In the genomic region with DNA sequence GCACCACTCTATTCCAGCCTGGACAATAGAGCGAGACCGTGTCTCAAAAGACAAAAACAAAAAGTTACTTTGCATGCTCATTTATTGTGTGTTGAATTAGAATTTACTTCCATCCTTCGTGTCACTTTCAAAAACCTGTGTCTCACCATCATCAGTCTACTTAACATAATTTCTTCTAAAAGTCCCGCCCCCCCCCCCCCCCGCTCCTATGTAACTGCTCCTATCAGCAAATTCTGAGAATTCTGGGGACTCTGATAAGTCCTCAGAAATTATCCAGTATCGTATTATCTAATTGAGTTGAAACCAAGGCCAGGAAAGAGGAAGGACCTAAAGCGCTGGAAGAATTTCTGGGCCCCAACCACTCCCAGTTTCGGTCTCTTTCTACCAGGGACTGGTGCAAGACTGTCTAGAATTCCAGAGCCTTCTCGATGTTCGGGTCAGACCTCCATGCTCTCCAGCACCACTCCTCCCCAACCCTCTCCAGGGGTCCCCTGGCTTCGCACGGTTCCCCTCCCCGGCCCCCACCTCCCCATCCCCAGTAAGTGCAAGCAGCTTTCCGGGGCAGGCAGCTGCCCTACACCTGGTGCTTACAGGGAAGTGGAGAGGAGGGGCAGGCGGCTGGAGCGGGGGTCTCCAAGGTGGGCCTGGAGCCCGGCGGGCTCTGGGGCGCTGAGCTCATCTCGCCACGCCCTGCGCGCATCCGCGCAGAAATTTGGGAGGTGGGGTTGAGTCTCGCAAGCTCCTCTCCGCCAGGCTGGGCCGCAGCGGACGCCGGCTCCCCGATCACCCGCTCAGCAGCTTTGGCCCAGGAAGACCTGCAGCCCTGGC, we compare ENCODE assay signal across 1 cellular context.
A peak's percentile ranks its signal among the peaks of the same experiment; 100 is the strongest.
TF ChIP-seq lines count a peak whose summit lies in the region.

No MANE protein-coding gene starts in this region.

TF ChIP-seq in K562, 482 proteins besides CTCF, POLR2A, EP300 and RAD21:
- TF ChIP-seq BRF1 (IDR thresholded peaks at IDR 0.05; ENCODE audit: borderline replicate concordance, extremely low read depth, insufficient read length) (no peak), ZBTB7A (IDR thresholded peaks at IDR 0.05; ENCODE audit: borderline replicate concordance, control insufficient read depth, low read depth, low read length) (peak; percentile 68; the same call in 1 of the 2 replicates), POLR2G (IDR thresholded peaks at IDR 0.05; ENCODE audit: low read depth, low read length) (peak; percentile 56; the same call in 1 of the 2 replicates), SIX5 (IDR thresholded peaks at IDR 0.05; ENCODE audit: borderline replicate concordance in 1 of 2, insufficient read depth in 1 of 2, low read depth in 1 of 2, low read length in 2 of 2) (no peak), PHB (CRISPR knock-in tag; IDR thresholded peaks at IDR 0.05) (no peak), RBM22 (IDR thresholded peaks at IDR 0.05; ENCODE audit: low read depth, low read length, poor library complexity, severe bottlenecking) (peak; percentile 66), LCOR (CRISPR knock-in tag; IDR thresholded peaks at IDR 0.05) (0 out of 2 replicates have a peak, but pooled peaks have one; percentile 40)
- TF ChIP-seq, protein P1, sequence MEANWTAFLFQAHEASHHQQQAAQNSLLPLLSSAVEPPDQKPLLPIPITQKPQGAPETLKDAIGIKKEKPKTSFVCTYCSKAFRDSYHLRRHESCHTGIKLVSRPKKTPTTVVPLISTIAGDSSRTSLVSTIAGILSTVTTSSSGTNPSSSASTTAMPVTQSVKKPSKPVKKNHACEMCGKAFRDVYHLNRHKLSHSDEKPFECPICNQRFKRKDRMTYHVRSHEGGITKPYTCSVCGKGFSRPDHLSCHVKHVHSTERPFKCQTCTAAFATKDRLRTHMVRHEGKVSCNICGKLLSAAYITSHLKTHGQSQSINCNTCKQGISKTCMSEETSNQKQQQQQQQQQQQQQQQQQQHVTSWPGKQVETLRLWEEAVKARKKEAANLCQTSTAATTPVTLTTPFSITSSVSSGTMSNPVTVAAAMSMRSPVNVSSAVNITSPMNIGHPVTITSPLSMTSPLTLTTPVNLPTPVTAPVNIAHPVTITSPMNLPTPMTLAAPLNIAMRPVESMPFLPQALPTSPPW (CRISPR knock-in tag; IDR thresholded peaks at IDR 0.05): peak; percentile 92
- TF ChIP-seq, protein P2, sequence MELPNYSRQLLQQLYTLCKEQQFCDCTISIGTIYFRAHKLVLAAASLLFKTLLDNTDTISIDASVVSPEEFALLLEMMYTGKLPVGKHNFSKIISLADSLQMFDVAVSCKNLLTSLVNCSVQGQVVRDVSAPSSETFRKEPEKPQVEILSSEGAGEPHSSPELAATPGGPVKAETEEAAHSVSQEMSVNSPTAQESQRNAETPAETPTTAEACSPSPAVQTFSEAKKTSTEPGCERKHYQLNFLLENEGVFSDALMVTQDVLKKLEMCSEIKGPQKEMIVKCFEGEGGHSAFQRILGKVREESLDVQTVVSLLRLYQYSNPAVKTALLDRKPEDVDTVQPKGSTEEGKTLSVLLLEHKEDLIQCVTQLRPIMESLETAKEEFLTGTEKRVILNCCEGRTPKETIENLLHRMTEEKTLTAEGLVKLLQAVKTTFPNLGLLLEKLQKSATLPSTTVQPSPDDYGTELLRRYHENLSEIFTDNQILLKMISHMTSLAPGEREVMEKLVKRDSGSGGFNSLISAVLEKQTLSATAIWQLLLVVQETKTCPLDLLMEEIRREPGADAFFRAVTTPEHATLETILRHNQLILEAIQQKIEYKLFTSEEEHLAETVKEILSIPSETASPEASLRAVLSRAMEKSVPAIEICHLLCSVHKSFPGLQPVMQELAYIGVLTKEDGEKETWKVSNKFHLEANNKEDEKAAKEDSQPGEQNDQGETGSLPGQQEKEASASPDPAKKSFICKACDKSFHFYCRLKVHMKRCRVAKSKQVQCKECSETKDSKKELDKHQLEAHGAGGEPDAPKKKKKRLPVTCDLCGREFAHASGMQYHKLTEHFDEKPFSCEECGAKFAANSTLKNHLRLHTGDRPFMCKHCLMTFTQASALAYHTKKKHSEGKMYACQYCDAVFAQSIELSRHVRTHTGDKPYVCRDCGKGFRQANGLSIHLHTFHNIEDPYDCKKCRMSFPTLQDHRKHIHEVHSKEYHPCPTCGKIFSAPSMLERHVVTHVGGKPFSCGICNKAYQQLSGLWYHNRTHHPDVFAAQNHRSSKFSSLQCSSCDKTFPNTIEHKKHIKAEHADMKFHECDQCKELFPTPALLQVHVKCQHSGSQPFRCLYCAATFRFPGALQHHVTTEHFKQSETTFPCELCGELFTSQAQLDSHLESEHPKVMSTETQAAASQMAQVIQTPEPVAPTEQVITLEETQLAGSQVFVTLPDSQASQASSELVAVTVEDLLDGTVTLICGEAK (IDR thresholded peaks at IDR 0.05): no peak
- TF ChIP-seq, protein P2 (CRISPR knock-in tag; IDR thresholded peaks at IDR 0.05): no peak
- TF ChIP-seq, protein P3, sequence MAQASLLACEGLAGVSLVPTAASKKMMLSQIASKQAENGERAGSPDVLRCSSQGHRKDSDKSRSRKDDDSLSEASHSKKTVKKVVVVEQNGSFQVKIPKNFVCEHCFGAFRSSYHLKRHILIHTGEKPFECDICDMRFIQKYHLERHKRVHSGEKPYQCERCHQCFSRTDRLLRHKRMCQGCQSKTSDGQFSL (CRISPR knock-in tag; IDR thresholded peaks at IDR 0.05): no peak
- TF ChIP-seq, protein P3 (tag; IDR thresholded peaks at IDR 0.05): peak in 1 of 2 experiments; percentile 70; a peak in 1 of 4 replicates
- TF ChIP-seq, protein P4, sequence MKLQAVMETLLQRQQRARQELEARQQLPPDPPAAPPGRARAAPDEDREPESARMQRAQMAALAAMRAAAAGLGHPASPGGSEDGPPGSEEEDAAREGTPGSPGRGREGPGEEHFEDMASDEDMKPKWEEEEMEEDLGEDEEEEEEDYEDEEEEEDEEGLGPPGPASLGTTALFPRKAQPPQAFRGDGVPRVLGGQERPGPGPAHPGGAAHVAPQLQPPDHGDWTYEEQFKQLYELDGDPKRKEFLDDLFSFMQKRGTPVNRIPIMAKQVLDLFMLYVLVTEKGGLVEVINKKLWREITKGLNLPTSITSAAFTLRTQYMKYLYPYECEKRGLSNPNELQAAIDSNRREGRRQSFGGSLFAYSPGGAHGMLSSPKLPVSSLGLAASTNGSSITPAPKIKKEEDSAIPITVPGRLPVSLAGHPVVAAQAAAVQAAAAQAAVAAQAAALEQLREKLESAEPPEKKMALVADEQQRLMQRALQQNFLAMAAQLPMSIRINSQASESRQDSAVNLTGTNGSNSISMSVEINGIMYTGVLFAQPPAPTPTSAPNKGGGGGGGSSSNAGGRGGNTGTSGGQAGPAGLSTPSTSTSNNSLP (IDR thresholded peaks at IDR 0.05; ENCODE audit: borderline replicate concordance, low read depth, low read length): peak; percentile 16; the same call in 1 of the 2 replicates
- TF ChIP-seq, protein P5, sequence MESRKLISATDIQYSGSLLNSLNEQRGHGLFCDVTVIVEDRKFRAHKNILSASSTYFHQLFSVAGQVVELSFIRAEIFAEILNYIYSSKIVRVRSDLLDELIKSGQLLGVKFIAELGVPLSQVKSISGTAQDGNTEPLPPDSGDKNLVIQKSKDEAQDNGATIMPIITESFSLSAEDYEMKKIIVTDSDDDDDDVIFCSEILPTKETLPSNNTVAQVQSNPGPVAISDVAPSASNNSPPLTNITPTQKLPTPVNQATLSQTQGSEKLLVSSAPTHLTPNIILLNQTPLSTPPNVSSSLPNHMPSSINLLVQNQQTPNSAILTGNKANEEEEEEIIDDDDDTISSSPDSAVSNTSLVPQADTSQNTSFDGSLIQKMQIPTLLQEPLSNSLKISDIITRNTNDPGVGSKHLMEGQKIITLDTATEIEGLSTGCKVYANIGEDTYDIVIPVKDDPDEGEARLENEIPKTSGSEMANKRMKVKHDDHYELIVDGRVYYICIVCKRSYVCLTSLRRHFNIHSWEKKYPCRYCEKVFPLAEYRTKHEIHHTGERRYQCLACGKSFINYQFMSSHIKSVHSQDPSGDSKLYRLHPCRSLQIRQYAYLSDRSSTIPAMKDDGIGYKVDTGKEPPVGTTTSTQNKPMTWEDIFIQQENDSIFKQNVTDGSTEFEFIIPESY (CRISPR knock-in tag; IDR thresholded peaks at IDR 0.05): peak; percentile 85
- TF ChIP-seq, protein P6, sequence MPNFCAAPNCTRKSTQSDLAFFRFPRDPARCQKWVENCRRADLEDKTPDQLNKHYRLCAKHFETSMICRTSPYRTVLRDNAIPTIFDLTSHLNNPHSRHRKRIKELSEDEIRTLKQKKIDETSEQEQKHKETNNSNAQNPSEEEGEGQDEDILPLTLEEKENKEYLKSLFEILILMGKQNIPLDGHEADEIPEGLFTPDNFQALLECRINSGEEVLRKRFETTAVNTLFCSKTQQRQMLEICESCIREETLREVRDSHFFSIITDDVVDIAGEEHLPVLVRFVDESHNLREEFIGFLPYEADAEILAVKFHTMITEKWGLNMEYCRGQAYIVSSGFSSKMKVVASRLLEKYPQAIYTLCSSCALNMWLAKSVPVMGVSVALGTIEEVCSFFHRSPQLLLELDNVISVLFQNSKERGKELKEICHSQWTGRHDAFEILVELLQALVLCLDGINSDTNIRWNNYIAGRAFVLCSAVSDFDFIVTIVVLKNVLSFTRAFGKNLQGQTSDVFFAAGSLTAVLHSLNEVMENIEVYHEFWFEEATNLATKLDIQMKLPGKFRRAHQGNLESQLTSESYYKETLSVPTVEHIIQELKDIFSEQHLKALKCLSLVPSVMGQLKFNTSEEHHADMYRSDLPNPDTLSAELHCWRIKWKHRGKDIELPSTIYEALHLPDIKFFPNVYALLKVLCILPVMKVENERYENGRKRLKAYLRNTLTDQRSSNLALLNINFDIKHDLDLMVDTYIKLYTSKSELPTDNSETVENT (CRISPR knock-in tag; IDR thresholded peaks at IDR 0.05): no peak
